21 cellular contexts compared by ENCODE assay signal in genomic region chr1:118504867-118505266, GRCh38.
A peak's percentile ranks its signal among the peaks of the same experiment; 100 is the strongest.
DNase-seq lines count a peak whose midpoint lies in the region; ATAC-seq and TF ChIP-seq lines count a peak whose summit lies in the region.
"Had no signal": no experiment of that assay in that cellular context is flagged by ENCODE, and none has a peak within 500 bp of the region (broad histone marks: within the 10 kb centered on the region; RNA-seq: fewer than 3 reads in every experiment).

No MANE protein-coding gene starts in this region.

- WGBS in stomach, 5 donors: 19 to 30% (median 20%) methylated on average over 4 of the region's 4 CpGs

- no peak for TF ChIP-seq POLR2A in stomach (IDR thresholded peaks at IDR 0.05)

- H3K27me3 ChIP-seq in stomach: no peaks in the 10 kb centered on the region
- H3K27me3 ChIP-seq: colonic mucosa, MG63, right lobe of liver had no signal

- intact Hi-C loops in left cardiac atrium (cut with DNase I): no loop called here
- intact Hi-C loops in stomach (cut with DNase I; ENCODE audit: low total_unique reads): no loop called here

- no peak for TF ChIP-seq EP300 in stomach (IDR thresholded peaks at IDR 0.05)

- ATAC-seq in left cardiac atrium: peak; percentile 59 to 81
- ATAC-seq: left colon, mucosa of descending colon had no signal

- no peak overlapping the region for H3K27ac ChIP-seq in stomach
- H3K27ac ChIP-seq: colonic mucosa, right lobe of liver had no signal

- H3K9me3 ChIP-seq in stomach: no peaks in the 10 kb centered on the region
- H3K9me3 ChIP-seq: colonic mucosa, MG63, mucosa of descending colon, right lobe of liver had no signal

- DNase-seq in NCI-H748 (lab: John Stamatoyannopoulos, UW; ENCODE audit: unreplicated experiment) (peak; percentile 26), NCI-H748 treated with DMSO at 0.1 percent for 48 hours (lab: John Stamatoyannopoulos, UW) (no peak), NCI-H510A treated with DMSO at 0.1 percent for 48 hours (lab: John Stamatoyannopoulos, UW) (peak; percentile 68), left cardiac atrium (peak; percentile 35), stomach (peak; percentile 59), hypothalamus (lab: John Stamatoyannopoulos, UW) (no peak), GM13976 (ENCODE audit: low spot score) (no peak), globus pallidus (ENCODE audit: low spot score) (no peak)
- DNase-seq: activated CD4-positive, alpha-beta T cell treated with anti-CD3 and anti-CD28 coated beads, Interleukin-2, amount 50 U/mL, for 48 hours; activated naive CD4-positive, alpha-beta T cell treated with anti-CD3 and anti-CD28 coated beads, Interleukin-2, amount 50 U/mL, for 16 hours; CD4-positive, alpha-beta memory T cell; colonic mucosa; H9; left colon; MG63; mucosa of descending colon; NCI-H2107; nucleus accumbens; stimulated activated CD4-positive, alpha-beta T cell treated with anti-CD3 and anti-CD28 coated beads, Interleukin-1b, Interleukin-23, amount 100 ng/mL, for 48 hours; T-helper 1 cell had no signal

- TF ChIP-seq CTCF in stomach (IDR thresholded peaks at IDR 0.05): no peak
- TF ChIP-seq CTCF in GM13976 (IDR thresholded peaks at IDR 0.05; ENCODE audit: borderline replicate concordance, control extremely low read depth, extremely low read depth, insufficient read depth, missing control alignments): no peak

- H3K4me3 ChIP-seq in stomach: no peak overlapping the region
- H3K4me3 ChIP-seq: colonic mucosa, MG63, mucosa of descending colon, right lobe of liver had no signal

- in situ Hi-C loops in GM13976 (cut with MboI; ENCODE audit: low sequenced_read_pairs, unreplicated experiment): no loop called here

- H3K36me3 ChIP-seq in stomach: no peaks in the 10 kb centered on the region
- H3K36me3 ChIP-seq: colonic mucosa, MG63, right lobe of liver had no signal

- no peaks in the 10 kb centered on the region for H3K4me1 ChIP-seq in stomach
- H3K4me1 ChIP-seq: colonic mucosa, right lobe of liver had no signal

Comparison
In these comparisons a context has a peak if more than half of its experiments do, and no peak if none do; other contexts are left out.
1. DNase-seq: peak in NCI-H748 (single experiment), NCI-H510A treated with DMSO at 0.1 percent for 48 hours (single experiment), left cardiac atrium (single experiment) and stomach (single experiment); none in NCI-H748 treated with DMSO at 0.1 percent for 48 hours (single experiment), hypothalamus (0 of 51), GM13976 (single experiment) and globus pallidus (single experiment).